Comparison of ENCODE assay signal across 12 cellular contexts in genomic region chr17:8673621-8674020, GRCh38. TPM values are rescaled to one million over a fixed set of nuclear protein-coding genes. Genes with fewer than 3 reads are reported as not detected.
DNase-seq lines count a peak whose midpoint lies in the region; ATAC-seq and TF ChIP-seq lines count a peak whose summit lies in the region.
"Had no signal": no experiment of that assay in that cellular context is flagged by ENCODE, and none has a peak within 500 bp of the region (broad histone marks: within the 10 kb centered on the region; RNA-seq: fewer than 3 reads in every experiment).

No MANE protein-coding gene starts in this region.

- H2AK5ac ChIP-seq in IMR-90 (ENCODE audit: low read depth, low read length), result no peak overlapping the region

- H3K4me3 ChIP-seq in IMR-90 (ENCODE audit: insufficient read depth, low read depth, low read length) (no peak overlapping the region), body of pancreas (no peak overlapping the region), hepatocyte (no peak overlapping the region), thoracic aorta (peak overlapping the region; percentile 46), vagina (no peak overlapping the region), colonic mucosa (no peak overlapping the region)

- no peaks in the 10 kb centered on the region for H3K79me2 ChIP-seq in hepatocyte

- no peak overlapping the region; the same call in 1 of the 2 replicates for H4K5ac ChIP-seq in IMR-90 (ENCODE audit: low read depth, low read length)

- no peak overlapping the region for H2BK5ac ChIP-seq in IMR-90 (ENCODE audit: low read depth, low read length, poor library complexity, severe bottlenecking)

- H2BK20ac ChIP-seq in IMR-90 (ENCODE audit: low read depth, low read length), result no peak overlapping the region

- in situ Hi-C loops in IMR-90 (cut with MboI; ENCODE audit: low sequenced_read_pairs), result no loop called here

- POLR2A ChIA-PET in IMR-90 (lab: Charles Lee; ENCODE audit: unreplicated experiment), result no interaction called here

- no peaks in the 10 kb centered on the region for H3K27me3 ChIP-seq in IMR-90 (ENCODE audit: control insufficient read depth, insufficient read depth, low read length)
- no peaks in the 10 kb centered on the region for H3K27me3 ChIP-seq in body of pancreas
- H3K27me3 ChIP-seq in hepatocyte, result no peaks in the 10 kb centered on the region
- H3K27me3 ChIP-seq in thoracic aorta (replicated peaks; ENCODE audit: insufficient read depth), result no peaks in the 10 kb centered on the region
- H3K27me3 ChIP-seq in vagina, result no peaks in the 10 kb centered on the region
- H3K27me3 ChIP-seq in colonic mucosa, result no peaks in the 10 kb centered on the region

- H3K4ac ChIP-seq in IMR-90 (ENCODE audit: low read depth, low read length), result peak overlapping the region; percentile 17; the same call in 1 of the 2 replicates

- CTCF ChIA-PET in IMR-90 (lab: Yijun Ruan, JAX), result no interaction called here

- TF ChIP-seq CTCF in IMR-90 (conservative IDR thresholded peaks at IDR 0.05; ENCODE audit: low read depth, low read length) (no peak), body of pancreas (IDR thresholded peaks at IDR 0.05) (no peak), hepatocyte (IDR thresholded peaks at IDR 0.05; ENCODE audit: poor library complexity) (no peak), thoracic aorta (IDR thresholded peaks at IDR 0.05) (no peak), vagina (IDR thresholded peaks at IDR 0.05) (no peak), colonic mucosa (IDR thresholded peaks at IDR 0.05) (no peak)

- no peaks in the 10 kb centered on the region for H3K36me3 ChIP-seq in IMR-90 (ENCODE audit: control insufficient read depth, insufficient read depth, low read length)
- H3K36me3 ChIP-seq in body of pancreas (replicated peaks in 1 of 2; ENCODE audit: insufficient read depth in 1 of 2, low read depth in 2 of 2), result no peaks in the 10 kb centered on the region
- no peaks in the 10 kb centered on the region for H3K36me3 ChIP-seq in hepatocyte (replicated peaks; ENCODE audit: insufficient read depth, low read depth)
- no peaks in the 10 kb centered on the region for H3K36me3 ChIP-seq in thoracic aorta
- H3K36me3 ChIP-seq in vagina, result no peaks in the 10 kb centered on the region
- no peaks in the 10 kb centered on the region for H3K36me3 ChIP-seq in colonic mucosa

- no peak overlapping the region; the same call in 1 of the 2 replicates for H3K27ac ChIP-seq in IMR-90 (ENCODE audit: insufficient read depth, low read length)
- peak overlapping the region; percentile 39 to 73 (median 57) for H3K27ac ChIP-seq in body of pancreas
- peak overlapping the region; percentile 57 for H3K27ac ChIP-seq in hepatocyte
- H3K27ac ChIP-seq in thoracic aorta, result peak overlapping the region; percentile 98
- H3K27ac ChIP-seq in vagina, result no peak overlapping the region
- H3K27ac ChIP-seq in colonic mucosa, result no peak overlapping the region

- H4K20me1 ChIP-seq in IMR-90 (ENCODE audit: insufficient read depth, low read length) (no peaks in the 10 kb centered on the region), hepatocyte (ENCODE audit: insufficient read depth, poor library complexity, severe bottlenecking) (no peaks in the 10 kb centered on the region)

- H3K14ac ChIP-seq in IMR-90 (replicated peaks; ENCODE audit: low read depth, low read length), result no peak overlapping the region

- DNase-seq in IMR-90 (peak; percentile 59), body of pancreas (peak; percentile 28 to 64 (median 42)), hepatocyte (ENCODE audit: low spot score) (no peak), thoracic aorta (ENCODE audit: low spot score) (no peak), vagina (ENCODE audit: extremely low spot score in 2 of 2) (no peak), head of caudate nucleus (no peak), colonic mucosa (no peak)
- DNase-seq: DMS153, MM.1S, PC-3, retina, T-helper 2 cell had no signal

- no TSS peak for BruUV-seq in IMR-90 (replicated peaks; lab: Mats Ljungman, UMichigan)

- H3K9me1 ChIP-seq in IMR-90 (ENCODE audit: insufficient read depth, low read length), result no peaks in the 10 kb centered on the region

- peak overlapping the region; percentile 17; the same call in 1 of the 2 replicates for H3K4me2 ChIP-seq in IMR-90 (ENCODE audit: low read depth, low read length)
- H3K4me2 ChIP-seq in hepatocyte, result peak overlapping the region; percentile 29

- H4K91ac ChIP-seq in IMR-90 (ENCODE audit: insufficient read depth, low read depth, low read length), result peak overlapping the region; percentile 26; the same call in 1 of the 2 replicates

- H2AK9ac ChIP-seq in IMR-90 (replicated peaks; ENCODE audit: low read depth, low read length, poor library complexity), result no peak overlapping the region

- H2AFZ ChIP-seq in IMR-90 (replicated peaks; ENCODE audit: low read length, poor library complexity) (no peak overlapping the region), hepatocyte (no peak overlapping the region)

- no peaks in the 10 kb centered on the region for H3K9me2 ChIP-seq in hepatocyte (replicated peaks; ENCODE audit: insufficient read depth)

- H2BK15ac ChIP-seq in IMR-90 (ENCODE audit: low read depth, low read length), result no peak overlapping the region

- ATAC-seq in IMR-90 (ENCODE audit: low read depth) (peak; percentile 41), body of pancreas (peak; percentile 88), thoracic aorta (ENCODE audit: insufficient number of reproducible peaks, low FRiP score, low read depth) (peak; percentile 42)
- ATAC-seq: PC-3 had no signal

- H3K9me3 ChIP-seq in IMR-90 (ENCODE audit: control insufficient read depth, insufficient read depth, low read length) (peaks cover 2% of the 10 kb centered on the region; the same call in 1 of the 2 replicates), body of pancreas (no peaks in the 10 kb centered on the region), hepatocyte (ENCODE audit: low read depth) (no peaks in the 10 kb centered on the region), thoracic aorta (no peaks in the 10 kb centered on the region), vagina (no peaks in the 10 kb centered on the region), colonic mucosa (no peaks in the 10 kb centered on the region)

- H3K79me1 ChIP-seq in IMR-90 (ENCODE audit: low read depth in 1 of 2, low read length in 2 of 2), result no peaks in the 10 kb centered on the region

- intact Hi-C loops in IMR-90 (cut with micrococcal nuclease), result no loop called here
- intact Hi-C loops in body of pancreas (cut with DNase I), result no loop called here
- intact Hi-C loops in vagina (cut with DNase I), result no loop called here
- intact Hi-C loops in head of caudate nucleus (cut with DNase I), result no loop called here
- intact Hi-C loops in colonic mucosa (cut with DNase I), result no loop called here

- TF ChIP-seq RAD21 in IMR-90 (IDR thresholded peaks at IDR 0.05; ENCODE audit: low read length), result no peak

- H3K56ac ChIP-seq in IMR-90 (ENCODE audit: extremely low read depth, insufficient read depth, low read length), result no peak overlapping the region

- H2BK120ac ChIP-seq in IMR-90 (ENCODE audit: low read depth, low read length), result no peak overlapping the region

- no CpG with 5 or more reads among the region's 1 CpG for WGBS in IMR-90 (ENCODE audit: extremely low coverage in 2 of 2, insufficient read length in 1 of 2), 2 experiments
- 41 to 52% methylated on average over 1 of the region's 1 CpG for WGBS in body of pancreas, 2 donors
- 50% methylated on average over 1 of the region's 1 CpG for WGBS in hepatocyte (ENCODE audit: low lambda C conversion rate, missing lambda C conversion rate)

- no peak overlapping the region for H3K23ac ChIP-seq in IMR-90 (ENCODE audit: low read depth, low read length)

- peak overlapping the region in 1 of 2 experiments; percentile 9; a peak in 1 of 4 replicates for H4K8ac ChIP-seq in IMR-90 (ENCODE audit: low read depth in 2 of 2, low read length in 2 of 2)

- H3K9ac ChIP-seq in IMR-90 (ENCODE audit: low read depth, low read length), result no peak overlapping the region
- no peak overlapping the region for H3K9ac ChIP-seq in colonic mucosa (ENCODE audit: low read depth in 2 of 2, low read length in 2 of 2)

- no peak for TF ChIP-seq POLR2A in IMR-90 (IDR thresholded peaks at IDR 0.05; ENCODE audit: low read depth, low read length)
- TF ChIP-seq POLR2A in body of pancreas (IDR thresholded peaks at IDR 0.05), result no peak
- no peak for TF ChIP-seq POLR2A in vagina (IDR thresholded peaks at IDR 0.05)

- peak overlapping the region; percentile 2; the same call in 1 of the 2 replicates for H3K18ac ChIP-seq in IMR-90 (ENCODE audit: low read depth, low read length)

- dilution Hi-C loops in IMR-90 (cut with HindIII; ENCODE audit: low sequenced_read_pairs, unreplicated experiment), result no loop called here

- peaks cover 11% of the 10 kb centered on the region; the same call in 1 of the 2 replicates for H3K4me1 ChIP-seq in IMR-90 (ENCODE audit: control insufficient read depth, insufficient read depth, low read length)
- peaks cover 10% of the 10 kb centered on the region for H3K4me1 ChIP-seq in body of pancreas
- peaks cover 17% of the 10 kb centered on the region for H3K4me1 ChIP-seq in hepatocyte (ENCODE audit: insufficient read depth)
- H3K4me1 ChIP-seq in thoracic aorta (ENCODE audit: control insufficient read depth in 1 of 2, low read depth in 2 of 2), result peaks cover 44 to 86% of the 10 kb centered on the region in 2 donors
- peaks cover 5% of the 10 kb centered on the region for H3K4me1 ChIP-seq in vagina
- no peaks in the 10 kb centered on the region for H3K4me1 ChIP-seq in colonic mucosa

TF ChIP-seq in IMR-90, 13 proteins besides CTCF, POLR2A, EP300 and RAD21 (continues in another document):
- TF ChIP-seq FOS (IDR thresholded peaks at IDR 0.05; ENCODE audit: low read depth, low read length) (no peak), CEBPB (IDR thresholded peaks at IDR 0.05; ENCODE audit: low read depth, low read length) (no peak), USF2 (IDR thresholded peaks at IDR 0.05; ENCODE audit: low read depth, low read length) (no peak), RFX5 (IDR thresholded peaks at IDR 0.05; ENCODE audit: low read depth, low read length) (no peak), MAZ (IDR thresholded peaks at IDR 0.05; ENCODE audit: borderline replicate concordance, low read depth, low read length) (no peak), MXI1 (IDR thresholded peaks at IDR 0.05; ENCODE audit: borderline replicate concordance, low read depth, low read length) (no peak)

RNA-seq across cellular contexts. Expression of gene MYH10, which starts 43.1 kb away (rescaled TPM):
- total RNA-seq in IMR-90 (2012; rRNA removed) (95.2 and 102 TPM in 2 replicates), body of pancreas (10 to 100 TPM; 23.3 to 30.3 TPM), hepatocyte (72.0 and 75.6 TPM in 2 replicates), thoracic aorta (1,000 to 10,000 TPM; 1,436 to 1,719 TPM), vagina (34.9 TPM), colonic mucosa (10 to 100 TPM; 12.4 to 17.0 TPM)
- polyA plus RNA-seq in IMR-90 (2012; rRNA removed) (71.2 and 73.3 TPM in 2 replicates), hepatocyte (87.8 and 104 TPM in 2 replicates)
- 40.4 and 66.0 TPM in 2 replicates for polyA plus RNA-seq in IMR-90 (2012; cell fraction: cytosol; rRNA removed)
- polyA plus RNA-seq in IMR-90 (2012; cell fraction: nucleus; rRNA removed; ENCODE audit: low replicate concordance), result 109 and 113 TPM in 2 replicates

Comparison
In these comparisons a context has a peak if more than half of its experiments do, and no peak if none do; other contexts are left out.
1. DNase-seq: peak in IMR-90 (single experiment) and body of pancreas (4 of 4); none in hepatocyte (single experiment), thoracic aorta (single experiment), vagina (0 of 2), head of caudate nucleus (0 of 42) and colonic mucosa (single experiment).
2. H3K27ac ChIP-seq: peak in body of pancreas (4 of 4), hepatocyte (single experiment) and thoracic aorta (2 of 2); none in IMR-90 (single experiment), vagina (single experiment) and colonic mucosa (single experiment).
3. RNA of gene MYH10, which starts 43.1 kb away (total RNA-seq): 1,436 to 1,719 TPM in thoracic aorta; 95.2 to 102 TPM in IMR-90, 72.0 to 75.6 TPM in hepatocyte, 34.9 TPM in vagina (single experiment), 23.3 to 30.3 TPM in body of pancreas and 12.4 to 17.0 TPM in colonic mucosa; every median in the first group is over 10 times any median in the second.
4. Peak in every context shown above with its lines, with median percentiles within 50 percentile points of each other: ATAC-seq.